8 cellular contexts compared by ENCODE assay signal in genomic region chr12:109927622-109928021, GRCh38. TPM values are rescaled to one million over a fixed set of nuclear protein-coding genes. Genes with fewer than 3 reads are reported as not detected.
A peak's percentile ranks its signal among the peaks of the same experiment; 100 is the strongest.
DNase-seq lines count a peak whose midpoint lies in the region; TF ChIP-seq lines count a peak whose summit lies in the region.

No MANE protein-coding gene starts in this region.

- DNase-seq in EL (peak; percentile 51), Kasumi-1 (lab: John Stamatoyannopoulos, UW) (peak; percentile 48 to 49), neural crest cell (ENCODE audit: low read depth, low spot score) (peak; percentile 40), NCI-H526 treated with DMSO at 0.1 percent for 48 hours (lab: John Stamatoyannopoulos, UW) (no peak), NCI-H1417 treated with DMSO at 0.1 percent for 48 hours (lab: John Stamatoyannopoulos, UW) (no peak), lower leg skin (ENCODE audit: low spot score in 2 of 2) (no peak)
- peak; percentile 31 to 38 for DNase-seq in activated CD4-positive, alpha-beta T cell treated with anti-CD3 and anti-CD28 coated beads for 4 hours
- peak; percentile 12 for DNase-seq in effector CD4-positive, alpha-beta T cell

- TF ChIP-seq POLR2A in lower leg skin (IDR thresholded peaks at IDR 0.05), result no peak

- H3K4me3 ChIP-seq in lower leg skin (ENCODE audit: low read depth, poor library complexity, severe bottlenecking), result no peak overlapping the region

- intact Hi-C loops in lower leg skin (cut with DNase I; ENCODE audit: low total_unique reads), result no loop called here

- peaks cover 4% of the 10 kb centered on the region for H3K36me3 Mint-ChIP-seq in neural crest cell (ENCODE audit: low read depth)

- H3K27me3 Mint-ChIP-seq in neural crest cell (ENCODE audit: low read depth), result no peaks in the 10 kb centered on the region

- WGBS in lower leg skin, 2 donors, result 65 to 69% methylated on average over 8 of the region's 8 CpGs

- peak overlapping the region; percentile 36 for H3K27ac Mint-ChIP-seq in neural crest cell (ENCODE audit: unreplicated experiment)

- H3K4me1 Mint-ChIP-seq in neural crest cell, result peaks cover 4% of the 10 kb centered on the region

- H3K4me3 Mint-ChIP-seq in neural crest cell, result no peak overlapping the region

- TF ChIP-seq CTCF in neural crest cell (conservative IDR thresholded peaks at IDR 0.05) (peak; percentile 70), lower leg skin (IDR thresholded peaks at IDR 0.05) (no peak)

- H3K9me3 Mint-ChIP-seq in neural crest cell, result no peaks in the 10 kb centered on the region

RNA-seq across cellular contexts. Expression of gene TCHP, which starts 27.5 kb away (rescaled TPM):
- 27.6 and 31.4 TPM in 2 replicates for total RNA-seq in neural crest cell
- total RNA-seq in lower leg skin, result 10 to 100 TPM; 28.3 to 61.5 (median 36.3) TPM

RNA-seq across cellular contexts. Expression of gene GLTP, which starts 47.3 kb away (rescaled TPM):
- total RNA-seq in neural crest cell (32.0 and 34.0 TPM in 2 replicates), lower leg skin (100 to 1,000 TPM; 536 to 775 (median 660) TPM)

Comparison
In these comparisons a context has a peak if more than half of its experiments do, and no peak if none do; other contexts are left out.
1. DNase-seq: peak in EL (single experiment), Kasumi-1 (2 of 2), activated CD4-positive, alpha-beta T cell treated with anti-CD3 and anti-CD28 coated beads for 4 hours (2 of 2), effector CD4-positive, alpha-beta T cell (single experiment) and neural crest cell (single experiment); none in NCI-H526 treated with DMSO at 0.1 percent for 48 hours (single experiment), NCI-H1417 treated with DMSO at 0.1 percent for 48 hours (single experiment) and lower leg skin (0 of 2).
2. RNA of gene GLTP, which starts 47.3 kb away (total RNA-seq): 536 to 775 TPM in lower leg skin; 32.0 to 34.0 TPM in neural crest cell; every median in the first group is over 10 times any median in the second.